In genomic region chr4:168759959-168760527, GRCh38 we compare ENCODE assay signal across 18 cellular contexts.
DNase-seq lines count a peak whose midpoint lies in the region; ATAC-seq, FAIRE-seq and TF ChIP-seq lines count a peak whose summit lies in the region.
"Had no signal": no experiment of that assay in that cellular context is flagged by ENCODE, and none has a peak within 500 bp of the region (broad histone marks: within the 10 kb centered on the region; RNA-seq: fewer than 3 reads in every experiment).

No MANE protein-coding gene starts in this region.

- H3K27ac ChIP-seq in right lobe of liver (no peak overlapping the region), HepG2 (ENCODE audit: extremely low read length, insufficient read depth, low read length) (no peak overlapping the region), astrocyte (ENCODE audit: low read depth, low read length) (no peak overlapping the region), coronary artery (no peak overlapping the region)
- H3K27ac ChIP-seq: prostate gland, SJSA1 had no signal

- H3K79me2 ChIP-seq in HepG2 (ENCODE audit: insufficient read depth, low read length): no peaks in the 10 kb centered on the region
- peaks cover 4% of the 10 kb centered on the region for H3K79me2 ChIP-seq in astrocyte (ENCODE audit: insufficient read depth, low read length)

- H3K4me2 ChIP-seq in HepG2 (ENCODE audit: low read depth, low read length): no peak overlapping the region
- H3K4me2 ChIP-seq in astrocyte (ENCODE audit: low read length): no peak overlapping the region

- H3K4me3 ChIP-seq in right lobe of liver: no peak overlapping the region
- H3K4me3 ChIP-seq in HepG2 (replicated peaks in 1 of 3; ENCODE audit: insufficient read depth in 1 of 3, low read depth in 2 of 3, low read length in 3 of 3): no peak overlapping the region
- no peak overlapping the region for H3K4me3 ChIP-seq in astrocyte (ENCODE audit: insufficient read depth, low read depth, low read length)
- H3K4me3 ChIP-seq in coronary artery: no peak overlapping the region
- H3K4me3 ChIP-seq: prostate gland, SJSA1 had no signal

- in situ Hi-C loops in HepG2 (cut with HindIII; ENCODE audit: extremely low pct_ligation_motif_present, low pct_unique_long_range_greater_than_20kb): no loop called here

- ATAC-seq in right lobe of liver: peak; percentile 24 to 57 (median 44)
- no peak for ATAC-seq in HepG2
- no peak for ATAC-seq in GM18520 (IDR thresholded peaks at IDR 0.05; ENCODE audit: unreplicated experiment)
- ATAC-seq: natural killer cell had no signal

- no peaks in the 10 kb centered on the region for H4K20me1 ChIP-seq in HepG2 (ENCODE audit: insufficient read depth, low read length)
- no peaks in the 10 kb centered on the region for H4K20me1 ChIP-seq in astrocyte (ENCODE audit: insufficient read depth, low read length)

- H2AFZ ChIP-seq in HepG2 (ENCODE audit: low read length): no peak overlapping the region
- H2AFZ ChIP-seq in astrocyte (ENCODE audit: low read depth, low read length): no peak overlapping the region

- H3K4me3 Mint-ChIP-seq in astrocyte (ENCODE audit: unreplicated experiment): no peak overlapping the region
- H3K4me3 Mint-ChIP-seq in nephron: no peak overlapping the region
- H3K4me3 Mint-ChIP-seq in type B pancreatic cell: no peak overlapping the region
- H3K4me3 Mint-ChIP-seq: CD8-positive, alpha-beta memory T cell; natural killer cell had no signal

- H3K9me3 Mint-ChIP-seq in astrocyte (ENCODE audit: unreplicated experiment) (peaks cover 5% of the 10 kb centered on the region), nephron (no peaks in the 10 kb centered on the region), type B pancreatic cell (no peaks in the 10 kb centered on the region)
- H3K9me3 Mint-ChIP-seq: natural killer cell had no signal

- WGBS in right lobe of liver (ENCODE audit: insufficient coverage, low coverage, low lambda C conversion rate, missing lambda C conversion rate): 80% methylated on average over 7 of the region's 10 CpGs
- WGBS in HepG2 (ENCODE audit: low lambda C conversion rate): 40% methylated on average over 10 of the region's 10 CpGs

- H3K27me3 Mint-ChIP-seq in astrocyte (ENCODE audit: low read depth, unreplicated experiment): no peaks in the 10 kb centered on the region
- H3K27me3 Mint-ChIP-seq in nephron (ENCODE audit: low read depth): no peaks in the 10 kb centered on the region
- H3K27me3 Mint-ChIP-seq in type B pancreatic cell: no peaks in the 10 kb centered on the region

- H3K9me3 ChIP-seq in right lobe of liver (no peaks in the 10 kb centered on the region), HepG2 (ENCODE audit: low read length) (no peaks in the 10 kb centered on the region), astrocyte (ENCODE audit: insufficient read depth, low read depth, low read length) (no peaks in the 10 kb centered on the region)
- H3K9me3 ChIP-seq: prostate gland, SJSA1 had no signal

- H3K36me3 ChIP-seq in right lobe of liver: no peaks in the 10 kb centered on the region
- H3K36me3 ChIP-seq in HepG2 (replicated peaks in 1 of 2; ENCODE audit: control insufficient read depth in 1 of 2, insufficient read depth in 2 of 2, low read length in 2 of 2): no peaks in the 10 kb centered on the region
- no peaks in the 10 kb centered on the region for H3K36me3 ChIP-seq in astrocyte (ENCODE audit: insufficient read depth, low read length)
- H3K36me3 ChIP-seq: prostate gland had no signal

- H3K9ac ChIP-seq in HepG2 (ENCODE audit: insufficient read depth, low read depth, low read length) (no peak overlapping the region), astrocyte (ENCODE audit: low read length) (no peak overlapping the region)

- TF ChIP-seq CTCF in right lobe of liver (IDR thresholded peaks at IDR 0.05) (no peak), HepG2 (CRISPR knock-in tag; IDR thresholded peaks at IDR 0.05) (no peak), astrocyte (IDR thresholded peaks at IDR 0.05; ENCODE audit: insufficient read depth, low read depth, low read length) (no peak), nephron (IDR thresholded peaks at IDR 0.05; ENCODE audit: unreplicated experiment in 3 of 3) (no peak), coronary artery (IDR thresholded peaks at IDR 0.05) (no peak), type B pancreatic cell (conservative IDR thresholded peaks at IDR 0.05) (no peak)

- intact Hi-C loops in right lobe of liver (cut with DNase I) (no loop called here), HepG2 (cut with micrococcal nuclease; ENCODE audit: unreplicated experiment) (no loop called here)

- no peak for TF ChIP-seq EP300 in HepG2 (IDR thresholded peaks at IDR 0.05; ENCODE audit: low read depth in 2 of 2, low read length in 2 of 2)
- no peak for TF ChIP-seq EP300 in HepG2 (CRISPR knock-in tag; IDR thresholded peaks at IDR 0.05; ENCODE audit: borderline replicate concordance)

- TF ChIP-seq RAD21 in HepG2 (CRISPR knock-in tag; IDR thresholded peaks at IDR 0.05): no peak

- BruUV-seq in HepG2 (replicated peaks; lab: Mats Ljungman, UMichigan): no TSS peak

- H3K4me1 ChIP-seq in right lobe of liver: no peaks in the 10 kb centered on the region
- no peaks in the 10 kb centered on the region for H3K4me1 ChIP-seq in HepG2 (ENCODE audit: insufficient read depth, low read length)
- peaks cover under 1% of the 10 kb centered on the region for H3K4me1 ChIP-seq in astrocyte (ENCODE audit: insufficient read depth, low read length)
- H3K4me1 ChIP-seq: prostate gland had no signal

- no peak for FAIRE-seq in HepG2 (lab: Jason Lieb, UNC)
- FAIRE-seq in astrocyte (lab: Jason Lieb, UNC): no peak

- peak overlapping the region; percentile 60 for H3K27ac Mint-ChIP-seq in astrocyte (ENCODE audit: unreplicated experiment)
- H3K27ac Mint-ChIP-seq in nephron: peak overlapping the region; percentile 26 to 77 (median 66)
- no peak overlapping the region for H3K27ac Mint-ChIP-seq in type B pancreatic cell
- H3K27ac Mint-ChIP-seq: CD8-positive, alpha-beta memory T cell; natural killer cell had no signal

- POLR2A ChIA-PET in HepG2 (lab: Yijun Ruan, JAX): no interaction called here

- DNase-seq in right lobe of liver: no peak
- DNase-seq in HepG2 (ENCODE audit: low spot score): no peak
- no peak for DNase-seq in astrocyte (ENCODE audit: low read depth)
- no peak for DNase-seq in NCI-H69 (lab: John Stamatoyannopoulos, UW)
- DNase-seq in coronary artery (ENCODE audit: low spot score): no peak
- DNase-seq in type B pancreatic cell (ENCODE audit: extremely low spot score, unreplicated experiment): no peak
- DNase-seq: activated CD4-positive, alpha-beta T cell treated with anti-CD3 and anti-CD28 coated beads for 4 hours; CD8-positive, alpha-beta memory T cell; cortex of kidney; natural killer cell; NCI-H187; NCI-H446; stimulated activated naive CD4-positive, alpha-beta T cell treated with Interleukin-2 at 50 U/mL for 16 hours; T1000 had no signal

- H3K36me3 Mint-ChIP-seq in astrocyte (ENCODE audit: low read depth, unreplicated experiment) (peaks cover 31% of the 10 kb centered on the region), nephron (ENCODE audit: low read depth) (peaks cover 67% of the 10 kb centered on the region), type B pancreatic cell (peaks cover 27% of the 10 kb centered on the region)
- H3K36me3 Mint-ChIP-seq: CD8-positive, alpha-beta memory T cell; natural killer cell had no signal

- CTCF ChIA-PET in HepG2 (lab: Yijun Ruan, JAX; ENCODE audit: low intra/inter-chr PET ratio, low total read pairs): no interaction called here

- H3K4me1 Mint-ChIP-seq in astrocyte (ENCODE audit: low read depth, unreplicated experiment): peaks cover 50% of the 10 kb centered on the region
- peaks cover 37% of the 10 kb centered on the region for H3K4me1 Mint-ChIP-seq in nephron
- H3K4me1 Mint-ChIP-seq in type B pancreatic cell (ENCODE audit: unreplicated experiment): peaks cover 9% of the 10 kb centered on the region

- TF ChIP-seq POLR2A in right lobe of liver (IDR thresholded peaks at IDR 0.05) (no peak), HepG2 (IDR thresholded peaks at IDR 0.05; ENCODE audit: insufficient read depth in 1 of 2, low read depth in 2 of 2, low read length in 2 of 2) (no peak)

- no peaks in the 10 kb centered on the region for H3K27me3 ChIP-seq in right lobe of liver
- no peaks in the 10 kb centered on the region; a peak in 1 of 5 replicates for H3K27me3 ChIP-seq in HepG2 (ENCODE audit: control insufficient read depth in 1 of 2, insufficient read depth in 2 of 2, low read length in 2 of 2)
- H3K27me3 ChIP-seq in astrocyte (ENCODE audit: insufficient read depth, low read length): no peaks in the 10 kb centered on the region
- H3K27me3 ChIP-seq: SJSA1 had no signal

TF ChIP-seq in HepG2, 621 proteins besides CTCF, POLR2A, EP300 and RAD21:
- TF ChIP-seq ZFP1 (CRISPR knock-in tag; IDR thresholded peaks at IDR 0.05) (no peak), THAP11 (CRISPR knock-in tag; IDR thresholded peaks at IDR 0.05) (no peak), ZNF205 (CRISPR knock-in tag; IDR thresholded peaks at IDR 0.05) (no peak), ONECUT2 (CRISPR knock-in tag; IDR thresholded peaks at IDR 0.05) (no peak), ARHGAP35 (CRISPR knock-in tag; IDR thresholded peaks at IDR 0.05; ENCODE audit: borderline replicate concordance) (no peak), KAT7 (CRISPR knock-in tag; IDR thresholded peaks at IDR 0.05; ENCODE audit: borderline replicate concordance) (no peak), ZNF382 (CRISPR knock-in tag; IDR thresholded peaks at IDR 0.05; ENCODE audit: borderline replicate concordance) (no peak), CHD2 (IDR thresholded peaks at IDR 0.05; ENCODE audit: low read depth, low read length) (no peak), ZNF598 (CRISPR knock-in tag; IDR thresholded peaks at IDR 0.05; ENCODE audit: borderline replicate concordance) (no peak)

Comparison
In these comparisons a context has a peak if more than half of its experiments do, and no peak if none do; other contexts are left out.
1. ATAC-seq: peak in right lobe of liver (4 of 4); none in HepG2 (single experiment) and GM18520 (single experiment).